In the genomic region with DNA sequence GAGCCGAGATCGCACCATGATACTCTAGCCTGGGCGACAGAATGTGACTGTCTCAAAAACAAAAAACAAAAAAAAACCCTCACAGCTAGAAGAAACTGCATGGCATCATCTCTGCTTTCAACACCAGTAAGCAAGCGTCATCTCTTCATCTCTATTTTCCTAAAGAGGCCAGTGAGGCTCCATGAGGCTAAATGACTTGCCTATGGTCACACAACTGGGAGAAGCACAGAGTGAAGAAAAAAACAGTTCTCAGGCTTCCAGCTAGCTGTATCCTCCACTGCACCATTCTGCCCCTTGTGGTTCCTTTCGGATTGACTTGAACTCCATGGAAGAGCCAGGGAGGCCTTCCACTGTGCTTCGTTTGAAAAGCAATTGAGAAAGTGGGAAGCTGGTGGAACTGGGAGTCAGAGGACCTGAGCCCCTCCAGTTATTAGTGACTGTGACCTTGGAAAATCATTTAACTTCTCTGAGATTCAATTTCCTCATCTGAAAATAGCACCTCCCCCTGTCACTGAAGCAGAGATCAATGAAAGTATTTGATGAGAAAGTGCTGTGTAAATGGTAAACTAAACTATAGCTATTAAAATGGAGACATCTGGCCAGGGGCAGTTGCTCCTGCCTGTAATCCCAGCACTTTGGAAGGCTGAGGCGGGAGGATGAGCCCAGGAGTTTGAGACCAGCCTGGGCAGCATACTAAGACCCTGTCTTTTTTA, we compare ENCODE assay signal across 8 cellular contexts. TPM values are rescaled to one million over a fixed set of nuclear protein-coding genes. Genes with fewer than 3 reads are reported as not detected.
DNase-seq lines count a peak whose midpoint lies in the region; ATAC-seq and TF ChIP-seq lines count a peak whose summit lies in the region.

No MANE protein-coding gene starts in this region.

- H3K36me3 ChIP-seq in heart right ventricle (no peaks in the 10 kb centered on the region), psoas muscle (ENCODE audit: insufficient read depth in 1 of 2, low read depth in 1 of 2) (no peaks in the 10 kb centered on the region)

- DNase-seq in A172 (ENCODE audit: low spot score) (peak; percentile 60), GM10248 (ENCODE audit: extremely low spot score) (no peak), NCI-H1930 (lab: John Stamatoyannopoulos, UW) (peak; percentile 42 to 49), heart right ventricle (peak in 1 of 2 donors; percentile 62), psoas muscle (peak in 1 of 2 donors; percentile 25)
- DNase-seq in activated CD8-positive, alpha-beta T cell treated with anti-CD3 and anti-CD28 coated beads, Interleukin-2, amount 10 ng/mL, durations not matched to agents 7 days and 5 days: peak; percentile 37

- peaks cover 7% of the 10 kb centered on the region for H3K36me3 Mint-ChIP-seq in activated CD8-positive, alpha-beta T cell treated with anti-CD3 and anti-CD28 coated beads, Interleukin-2, amount 10 ng/mL, durations not matched to agents 7 days and 5 days (ENCODE audit: low read depth)

- H3K27me3 ChIP-seq in heart right ventricle: no peaks in the 10 kb centered on the region
- no peaks in the 10 kb centered on the region for H3K27me3 ChIP-seq in psoas muscle (ENCODE audit: insufficient read depth in 3 of 3, low read length in 2 of 3)

- H3K4me3 ChIP-seq in heart right ventricle (no peak overlapping the region), psoas muscle (no peak overlapping the region)

- no peak overlapping the region for H3K4me3 Mint-ChIP-seq in activated CD8-positive, alpha-beta T cell treated with anti-CD3 and anti-CD28 coated beads, Interleukin-2, amount 10 ng/mL, durations not matched to agents 7 days and 5 days

- TF ChIP-seq CTCF in GM10248 (IDR thresholded peaks at IDR 0.05; ENCODE audit: control extremely low read depth, extremely low read depth, low read depth, missing control alignments) (peak; percentile 59), heart right ventricle (IDR thresholded peaks at IDR 0.05) (peak; percentile 34 to 74 (median 62)), psoas muscle (IDR thresholded peaks at IDR 0.05) (peak; percentile 61)

- H3K9me3 ChIP-seq in heart right ventricle (no peaks in the 10 kb centered on the region), psoas muscle (no peaks in the 10 kb centered on the region)

- intact Hi-C loops in heart right ventricle (cut with DNase I) (loop anchor here in 2 of 10 donors (10.0 kb wide), 2 partner anchors 59 to 79 kb away; no protein-coding TSS in a partner anchor), psoas muscle (cut with DNase I) (loop anchor here in 1 of 2 donors (10.0 kb wide), 1 partner anchor 189 kb away; no protein-coding TSS in a partner anchor)

- H3K4me1 ChIP-seq in heart right ventricle: peaks cover 0 to 55% (median 7%) of the 10 kb centered on the region in 9 donors
- peaks cover 4% of the 10 kb centered on the region for H3K4me1 ChIP-seq in psoas muscle

- ATAC-seq in activated CD8-positive, alpha-beta T cell treated with anti-CD3 and anti-CD28 coated beads, Interleukin-2, amount 10 ng/mL, durations not matched to agents 7 days and 5 days: no peak
- ATAC-seq in heart right ventricle: peak; percentile 78 to 92 (median 86)
- peak; percentile 89 to 94 (median 92) for ATAC-seq in psoas muscle
- ATAC-seq in GM19397 (IDR thresholded peaks at IDR 0.05; ENCODE audit: unreplicated experiment): no peak
- ATAC-seq in GM19395 (IDR thresholded peaks at IDR 0.05; ENCODE audit: unreplicated experiment): no peak

- H3K9me3 Mint-ChIP-seq in activated CD8-positive, alpha-beta T cell treated with anti-CD3 and anti-CD28 coated beads, Interleukin-2, amount 10 ng/mL, durations not matched to agents 7 days and 5 days (ENCODE audit: insufficient read depth): no peaks in the 10 kb centered on the region

- POLR2A ChIA-PET in GM10248 (lab: Yijun Ruan, JAX): no interaction called here
- POLR2A ChIA-PET in activated CD8-positive, alpha-beta T cell treated with anti-CD3 and anti-CD28 coated beads, Interleukin-2, amount 10 ng/mL, durations not matched to agents 7 days and 5 days (lab: Charles Lee): interaction anchor here (2.5 to 6.6 kb wide), 2 partner anchors 9 to 32 kb away, joined by 13 to 43 read pairs; a partner anchor contains a TSS

- CTCF ChIA-PET in GM10248 (lab: Yijun Ruan, JAX): interaction anchor here (0.7 to 3.1 kb wide), 24 partner anchors 9 to 217 kb away, joined by 3 to 27 read pairs (median 4); a partner anchor contains a TSS
- CTCF ChIA-PET in activated CD8-positive, alpha-beta T cell treated with anti-CD3 and anti-CD28 coated beads, Interleukin-2, amount 10 ng/mL, durations not matched to agents 7 days and 5 days (lab: Charles Lee): interaction anchor here (0.6 to 8.1 kb wide), 15 partner anchors 10 to 186 kb away, joined by 3 to 68 read pairs (median 4); a partner anchor contains a TSS

- no peak overlapping the region for H3K27ac ChIP-seq in heart right ventricle
- peak overlapping the region; percentile 23 for H3K27ac ChIP-seq in psoas muscle

- H3K4me1 Mint-ChIP-seq in activated CD8-positive, alpha-beta T cell treated with anti-CD3 and anti-CD28 coated beads, Interleukin-2, amount 10 ng/mL, durations not matched to agents 7 days and 5 days (ENCODE audit: low read depth): peaks cover 61% of the 10 kb centered on the region

- 63 to 66% methylated on average over 7 of the region's 7 CpGs for WGBS in heart right ventricle, 2 donors
- 62 to 65% (median 65%) methylated on average over 7 of the region's 7 CpGs for WGBS in psoas muscle, 3 donors

- no peak overlapping the region for H3K27ac Mint-ChIP-seq in activated CD8-positive, alpha-beta T cell treated with anti-CD3 and anti-CD28 coated beads, Interleukin-2, amount 10 ng/mL, durations not matched to agents 7 days and 5 days

- H3K27me3 Mint-ChIP-seq in activated CD8-positive, alpha-beta T cell treated with anti-CD3 and anti-CD28 coated beads, Interleukin-2, amount 10 ng/mL, durations not matched to agents 7 days and 5 days (ENCODE audit: low read depth): no peaks in the 10 kb centered on the region

RNA-seq across cellular contexts. Expression of a gene that starts 32.1 kb away (rescaled TPM):
- total RNA-seq in A172 (2014; rRNA removed; shearing (Covaris generic)): 4.6 and 10.3 TPM in 2 replicates
- total RNA-seq in activated CD8-positive, alpha-beta T cell treated with anti-CD3 and anti-CD28 coated beads, Interleukin-2, amount 10 ng/mL, durations not matched to agents 7 days and 5 days: 10 to 100 TPM; 40.1 to 45.0 TPM
- total RNA-seq in heart right ventricle: 10 to 100 TPM; 12.4 to 23.8 (median 16.9) TPM
- 1 to 10 TPM; 3.2 to 5.0 TPM for polyA plus RNA-seq in heart right ventricle
- 10 to 100 TPM; 15.4 to 46.7 (median 23.4) TPM for total RNA-seq in psoas muscle
- 10 to 100 TPM in 1 of 3 donors, 1 to 10 TPM in 2; 4.0 to 11.2 (median 7.0) TPM for polyA plus RNA-seq in psoas muscle

RNA-seq across cellular contexts. Expression of a gene that starts 45.1 kb away (rescaled TPM):
- 271 and 277 TPM in 2 replicates for total RNA-seq in A172 (2014; rRNA removed; shearing (Covaris generic))
- 100 to 1,000 TPM; 163 to 168 TPM for total RNA-seq in activated CD8-positive, alpha-beta T cell treated with anti-CD3 and anti-CD28 coated beads, Interleukin-2, amount 10 ng/mL, durations not matched to agents 7 days and 5 days
- total RNA-seq in heart right ventricle (100 to 1,000 TPM; 134 to 211 (median 150) TPM), psoas muscle (100 to 1,000 TPM in 2 of 4 donors, 10 to 100 TPM in 2; 89.5 to 152 (median 105) TPM)
- polyA plus RNA-seq in heart right ventricle (100 to 1,000 TPM in 1 of 2 donors, 10 to 100 TPM in 1; 28.5 to 209 TPM), psoas muscle (100 to 1,000 TPM; 115 to 152 (median 150) TPM)

Comparison
In these comparisons a context has a peak if more than half of its experiments do, and no peak if none do; other contexts are left out.
1. ATAC-seq: peak in heart right ventricle (8 of 8) and psoas muscle (4 of 4); none in activated CD8-positive, alpha-beta T cell treated with anti-CD3 and anti-CD28 coated beads, Interleukin-2, amount 10 ng/mL, durations not matched to agents 7 days and 5 days (single experiment), GM19397 (single experiment) and GM19395 (single experiment).
2. Peak in every context shown above with its lines, with median percentiles within 50 percentile points of each other: CTCF ChIP-seq.